2 cellular contexts compared by ENCODE assay signal in the genomic region with DNA sequence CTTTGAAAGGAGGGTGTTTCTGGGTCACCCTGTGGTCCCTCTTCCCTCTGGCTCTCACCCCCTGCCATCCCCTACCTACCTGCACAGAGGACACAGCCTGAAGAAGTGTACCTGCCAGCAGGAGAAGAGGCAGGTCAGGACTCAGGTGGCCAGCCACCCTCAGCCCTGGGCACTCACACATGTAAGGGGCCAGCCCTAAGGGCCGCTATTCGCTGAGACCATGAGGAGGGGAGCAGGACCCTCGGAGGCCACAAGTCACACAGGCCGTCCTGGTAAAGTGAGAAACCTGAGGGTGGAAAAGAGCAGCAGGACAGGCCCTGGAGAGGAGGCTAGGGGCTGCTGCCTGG.
TF ChIP-seq lines count a peak whose summit lies in the region.

No MANE protein-coding gene starts in this region.

TF ChIP-seq in HCT116, 20 proteins besides CTCF, POLR2A, EP300 and RAD21:
- TF ChIP-seq, protein P1, sequence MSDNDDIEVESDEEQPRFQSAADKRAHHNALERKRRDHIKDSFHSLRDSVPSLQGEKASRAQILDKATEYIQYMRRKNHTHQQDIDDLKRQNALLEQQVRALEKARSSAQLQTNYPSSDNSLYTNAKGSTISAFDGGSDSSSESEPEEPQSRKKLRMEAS (IDR thresholded peaks at IDR 0.05) = no peak
- TF ChIP-seq, protein P2, sequence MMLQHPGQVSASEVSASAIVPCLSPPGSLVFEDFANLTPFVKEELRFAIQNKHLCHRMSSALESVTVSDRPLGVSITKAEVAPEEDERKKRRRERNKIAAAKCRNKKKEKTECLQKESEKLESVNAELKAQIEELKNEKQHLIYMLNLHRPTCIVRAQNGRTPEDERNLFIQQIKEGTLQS (IDR thresholded peaks at IDR 0.05) = no peak
- TF ChIP-seq POLR2AphosphoS5 (IDR thresholded peaks at IDR 0.05; ENCODE audit: low read depth, low read length) (no peak), ZNF274 (IDR thresholded peaks at IDR 0.05; ENCODE audit: low read depth, low read length) (no peak), SRF (IDR thresholded peaks at IDR 0.05; ENCODE audit: low read depth) (no peak), YY1 (IDR thresholded peaks at IDR 0.05; ENCODE audit: extremely low read depth, insufficient replicate concordance, low read depth, low read length) (no peak), CBX3 (IDR thresholded peaks at IDR 0.05; ENCODE audit: low read depth) (no peak), JUND (IDR thresholded peaks at IDR 0.05) (no peak), SP1 (IDR thresholded peaks at IDR 0.05; ENCODE audit: low read depth) (no peak), CEBPB (IDR thresholded peaks at IDR 0.05; ENCODE audit: low read depth) (no peak), EZH2 (IDR thresholded peaks at IDR 0.05) (no peak)
- TF ChIP-seq, protein P3, sequence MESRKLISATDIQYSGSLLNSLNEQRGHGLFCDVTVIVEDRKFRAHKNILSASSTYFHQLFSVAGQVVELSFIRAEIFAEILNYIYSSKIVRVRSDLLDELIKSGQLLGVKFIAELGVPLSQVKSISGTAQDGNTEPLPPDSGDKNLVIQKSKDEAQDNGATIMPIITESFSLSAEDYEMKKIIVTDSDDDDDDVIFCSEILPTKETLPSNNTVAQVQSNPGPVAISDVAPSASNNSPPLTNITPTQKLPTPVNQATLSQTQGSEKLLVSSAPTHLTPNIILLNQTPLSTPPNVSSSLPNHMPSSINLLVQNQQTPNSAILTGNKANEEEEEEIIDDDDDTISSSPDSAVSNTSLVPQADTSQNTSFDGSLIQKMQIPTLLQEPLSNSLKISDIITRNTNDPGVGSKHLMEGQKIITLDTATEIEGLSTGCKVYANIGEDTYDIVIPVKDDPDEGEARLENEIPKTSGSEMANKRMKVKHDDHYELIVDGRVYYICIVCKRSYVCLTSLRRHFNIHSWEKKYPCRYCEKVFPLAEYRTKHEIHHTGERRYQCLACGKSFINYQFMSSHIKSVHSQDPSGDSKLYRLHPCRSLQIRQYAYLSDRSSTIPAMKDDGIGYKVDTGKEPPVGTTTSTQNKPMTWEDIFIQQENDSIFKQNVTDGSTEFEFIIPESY (IDR thresholded peaks at IDR 0.05; ENCODE audit: extremely low read depth, insufficient replicate concordance, low read length) = no peak
- TF ChIP-seq, protein P4, sequence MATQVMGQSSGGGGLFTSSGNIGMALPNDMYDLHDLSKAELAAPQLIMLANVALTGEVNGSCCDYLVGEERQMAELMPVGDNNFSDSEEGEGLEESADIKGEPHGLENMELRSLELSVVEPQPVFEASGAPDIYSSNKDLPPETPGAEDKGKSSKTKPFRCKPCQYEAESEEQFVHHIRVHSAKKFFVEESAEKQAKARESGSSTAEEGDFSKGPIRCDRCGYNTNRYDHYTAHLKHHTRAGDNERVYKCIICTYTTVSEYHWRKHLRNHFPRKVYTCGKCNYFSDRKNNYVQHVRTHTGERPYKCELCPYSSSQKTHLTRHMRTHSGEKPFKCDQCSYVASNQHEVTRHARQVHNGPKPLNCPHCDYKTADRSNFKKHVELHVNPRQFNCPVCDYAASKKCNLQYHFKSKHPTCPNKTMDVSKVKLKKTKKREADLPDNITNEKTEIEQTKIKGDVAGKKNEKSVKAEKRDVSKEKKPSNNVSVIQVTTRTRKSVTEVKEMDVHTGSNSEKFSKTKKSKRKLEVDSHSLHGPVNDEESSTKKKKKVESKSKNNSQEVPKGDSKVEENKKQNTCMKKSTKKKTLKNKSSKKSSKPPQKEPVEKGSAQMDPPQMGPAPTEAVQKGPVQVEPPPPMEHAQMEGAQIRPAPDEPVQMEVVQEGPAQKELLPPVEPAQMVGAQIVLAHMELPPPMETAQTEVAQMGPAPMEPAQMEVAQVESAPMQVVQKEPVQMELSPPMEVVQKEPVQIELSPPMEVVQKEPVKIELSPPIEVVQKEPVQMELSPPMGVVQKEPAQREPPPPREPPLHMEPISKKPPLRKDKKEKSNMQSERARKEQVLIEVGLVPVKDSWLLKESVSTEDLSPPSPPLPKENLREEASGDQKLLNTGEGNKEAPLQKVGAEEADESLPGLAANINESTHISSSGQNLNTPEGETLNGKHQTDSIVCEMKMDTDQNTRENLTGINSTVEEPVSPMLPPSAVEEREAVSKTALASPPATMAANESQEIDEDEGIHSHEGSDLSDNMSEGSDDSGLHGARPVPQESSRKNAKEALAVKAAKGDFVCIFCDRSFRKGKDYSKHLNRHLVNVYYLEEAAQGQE (IDR thresholded peaks at IDR 0.05; ENCODE audit: low read depth) = no peak

TF ChIP-seq in K562, 482 proteins besides CTCF, POLR2A, EP300 and RAD21 (continues in another document):
- TF ChIP-seq, protein P5, sequence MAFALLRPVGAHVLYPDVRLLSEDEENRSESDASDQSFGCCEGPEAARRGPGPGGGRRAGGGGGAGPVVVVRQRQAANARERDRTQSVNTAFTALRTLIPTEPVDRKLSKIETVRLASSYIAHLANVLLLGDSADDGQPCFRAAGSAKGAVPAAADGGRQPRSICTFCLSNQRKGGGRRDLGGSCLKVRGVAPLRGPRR (CRISPR knock-in tag; IDR thresholded peaks at IDR 0.05) = 0 out of 2 replicates have a peak, but pooled peaks have one; percentile 53
- TF ChIP-seq ZNF583 (CRISPR knock-in tag; IDR thresholded peaks at IDR 0.05) (0 out of 2 replicates have a peak, but pooled peaks have one; percentile 7), HNRNPL (IDR thresholded peaks at IDR 0.05; ENCODE audit: low read depth, low read length) (no peak), HDAC2 (IDR thresholded peaks at IDR 0.05) (0 out of 2 replicates have a peak, but pooled peaks have one; percentile 11), POLR2AphosphoS5 (IDR thresholded peaks at IDR 0.05; ENCODE audit: control insufficient read depth, insufficient read depth, low read depth, low read length) (no peak), KLF1 (tag; IDR thresholded peaks at IDR 0.05) (no peak), MIER1 (IDR thresholded peaks at IDR 0.05; ENCODE audit: low read depth) (0 out of 2 replicates have a peak, but pooled peaks have one; percentile 29), SRSF3 (IDR thresholded peaks at IDR 0.05; ENCODE audit: insufficient read depth, low read length) (0 out of 2 replicates have a peak, but pooled peaks have one; percentile 45), FOXJ2 (tag; IDR thresholded peaks at IDR 0.05) (no peak), NFATC3 (IDR thresholded peaks at IDR 0.05) (no peak), ZNF384 (IDR thresholded peaks at IDR 0.05; ENCODE audit: low read depth, low read length) (no peak), ATF1 (CRISPR knock-in tag; IDR thresholded peaks at IDR 0.05) (no peak), ATF1 (tag; IDR thresholded peaks at IDR 0.05) (no peak), KAT7 (CRISPR knock-in tag; IDR thresholded peaks at IDR 0.05; ENCODE audit: borderline replicate concordance) (0 out of 2 replicates have a peak, but pooled peaks have one; percentile 42), CHD1 (IDR thresholded peaks at IDR 0.05; ENCODE audit: low read length) (no peak), TAF7 (tag; IDR thresholded peaks at IDR 0.05) (peak; percentile 5; the same call in 1 of the 2 replicates), MAZ (CRISPR knock-in tag; conservative IDR thresholded peaks at IDR 0.05 in 1 of 2, IDR thresholded peaks at IDR 0.05 in 1 of 2) (0 out of 4 replicates have a peak, but pooled peaks of 1 of the 2 experiments have one; percentile 48)
- TF ChIP-seq, protein P6, sequence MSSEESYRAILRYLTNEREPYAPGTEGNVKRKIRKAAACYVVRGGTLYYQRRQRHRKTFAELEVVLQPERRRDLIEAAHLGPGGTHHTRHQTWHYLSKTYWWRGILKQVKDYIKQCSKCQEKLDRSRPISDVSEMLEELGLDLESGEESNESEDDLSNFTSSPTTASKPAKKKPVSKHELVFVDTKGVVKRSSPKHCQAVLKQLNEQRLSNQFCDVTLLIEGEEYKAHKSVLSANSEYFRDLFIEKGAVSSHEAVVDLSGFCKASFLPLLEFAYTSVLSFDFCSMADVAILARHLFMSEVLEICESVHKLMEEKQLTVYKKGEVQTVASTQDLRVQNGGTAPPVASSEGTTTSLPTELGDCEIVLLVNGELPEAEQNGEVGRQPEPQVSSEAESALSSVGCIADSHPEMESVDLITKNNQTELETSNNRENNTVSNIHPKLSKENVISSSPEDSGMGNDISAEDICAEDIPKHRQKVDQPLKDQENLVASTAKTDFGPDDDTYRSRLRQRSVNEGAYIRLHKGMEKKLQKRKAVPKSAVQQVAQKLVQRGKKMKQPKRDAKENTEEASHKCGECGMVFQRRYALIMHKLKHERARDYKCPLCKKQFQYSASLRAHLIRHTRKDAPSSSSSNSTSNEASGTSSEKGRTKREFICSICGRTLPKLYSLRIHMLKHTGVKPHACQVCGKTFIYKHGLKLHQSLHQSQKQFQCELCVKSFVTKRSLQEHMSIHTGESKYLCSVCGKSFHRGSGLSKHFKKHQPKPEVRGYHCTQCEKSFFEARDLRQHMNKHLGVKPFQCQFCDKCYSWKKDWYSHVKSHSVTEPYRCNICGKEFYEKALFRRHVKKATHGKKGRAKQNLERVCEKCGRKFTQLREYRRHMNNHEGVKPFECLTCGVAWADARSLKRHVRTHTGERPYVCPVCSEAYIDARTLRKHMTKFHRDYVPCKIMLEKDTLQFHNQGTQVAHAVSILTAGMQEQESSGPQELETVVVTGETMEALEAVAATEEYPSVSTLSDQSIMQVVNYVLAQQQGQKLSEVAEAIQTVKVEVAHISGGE (CRISPR knock-in tag; IDR thresholded peaks at IDR 0.05) = no peak
- TF ChIP-seq, protein P7, sequence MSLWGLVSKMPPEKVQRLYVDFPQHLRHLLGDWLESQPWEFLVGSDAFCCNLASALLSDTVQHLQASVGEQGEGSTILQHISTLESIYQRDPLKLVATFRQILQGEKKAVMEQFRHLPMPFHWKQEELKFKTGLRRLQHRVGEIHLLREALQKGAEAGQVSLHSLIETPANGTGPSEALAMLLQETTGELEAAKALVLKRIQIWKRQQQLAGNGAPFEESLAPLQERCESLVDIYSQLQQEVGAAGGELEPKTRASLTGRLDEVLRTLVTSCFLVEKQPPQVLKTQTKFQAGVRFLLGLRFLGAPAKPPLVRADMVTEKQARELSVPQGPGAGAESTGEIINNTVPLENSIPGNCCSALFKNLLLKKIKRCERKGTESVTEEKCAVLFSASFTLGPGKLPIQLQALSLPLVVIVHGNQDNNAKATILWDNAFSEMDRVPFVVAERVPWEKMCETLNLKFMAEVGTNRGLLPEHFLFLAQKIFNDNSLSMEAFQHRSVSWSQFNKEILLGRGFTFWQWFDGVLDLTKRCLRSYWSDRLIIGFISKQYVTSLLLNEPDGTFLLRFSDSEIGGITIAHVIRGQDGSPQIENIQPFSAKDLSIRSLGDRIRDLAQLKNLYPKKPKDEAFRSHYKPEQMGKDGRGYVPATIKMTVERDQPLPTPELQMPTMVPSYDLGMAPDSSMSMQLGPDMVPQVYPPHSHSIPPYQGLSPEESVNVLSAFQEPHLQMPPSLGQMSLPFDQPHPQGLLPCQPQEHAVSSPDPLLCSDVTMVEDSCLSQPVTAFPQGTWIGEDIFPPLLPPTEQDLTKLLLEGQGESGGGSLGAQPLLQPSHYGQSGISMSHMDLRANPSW (CRISPR knock-in tag; IDR thresholded peaks at IDR 0.05) = no peak
- TF ChIP-seq, protein P8, sequence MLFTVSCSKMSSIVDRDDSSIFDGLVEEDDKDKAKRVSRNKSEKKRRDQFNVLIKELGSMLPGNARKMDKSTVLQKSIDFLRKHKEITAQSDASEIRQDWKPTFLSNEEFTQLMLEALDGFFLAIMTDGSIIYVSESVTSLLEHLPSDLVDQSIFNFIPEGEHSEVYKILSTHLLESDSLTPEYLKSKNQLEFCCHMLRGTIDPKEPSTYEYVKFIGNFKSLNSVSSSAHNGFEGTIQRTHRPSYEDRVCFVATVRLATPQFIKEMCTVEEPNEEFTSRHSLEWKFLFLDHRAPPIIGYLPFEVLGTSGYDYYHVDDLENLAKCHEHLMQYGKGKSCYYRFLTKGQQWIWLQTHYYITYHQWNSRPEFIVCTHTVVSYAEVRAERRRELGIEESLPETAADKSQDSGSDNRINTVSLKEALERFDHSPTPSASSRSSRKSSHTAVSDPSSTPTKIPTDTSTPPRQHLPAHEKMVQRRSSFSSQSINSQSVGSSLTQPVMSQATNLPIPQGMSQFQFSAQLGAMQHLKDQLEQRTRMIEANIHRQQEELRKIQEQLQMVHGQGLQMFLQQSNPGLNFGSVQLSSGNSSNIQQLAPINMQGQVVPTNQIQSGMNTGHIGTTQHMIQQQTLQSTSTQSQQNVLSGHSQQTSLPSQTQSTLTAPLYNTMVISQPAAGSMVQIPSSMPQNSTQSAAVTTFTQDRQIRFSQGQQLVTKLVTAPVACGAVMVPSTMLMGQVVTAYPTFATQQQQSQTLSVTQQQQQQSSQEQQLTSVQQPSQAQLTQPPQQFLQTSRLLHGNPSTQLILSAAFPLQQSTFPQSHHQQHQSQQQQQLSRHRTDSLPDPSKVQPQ (CRISPR knock-in tag; IDR thresholded peaks at IDR 0.05; ENCODE audit: borderline replicate concordance) = no peak
- TF ChIP-seq, protein P9, sequence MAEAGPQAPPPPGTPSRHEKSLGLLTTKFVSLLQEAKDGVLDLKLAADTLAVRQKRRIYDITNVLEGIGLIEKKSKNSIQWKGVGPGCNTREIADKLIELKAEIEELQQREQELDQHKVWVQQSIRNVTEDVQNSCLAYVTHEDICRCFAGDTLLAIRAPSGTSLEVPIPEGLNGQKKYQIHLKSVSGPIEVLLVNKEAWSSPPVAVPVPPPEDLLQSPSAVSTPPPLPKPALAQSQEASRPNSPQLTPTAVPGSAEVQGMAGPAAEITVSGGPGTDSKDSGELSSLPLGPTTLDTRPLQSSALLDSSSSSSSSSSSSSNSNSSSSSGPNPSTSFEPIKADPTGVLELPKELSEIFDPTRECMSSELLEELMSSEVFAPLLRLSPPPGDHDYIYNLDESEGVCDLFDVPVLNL (CRISPR knock-in tag; IDR thresholded peaks at IDR 0.05; ENCODE audit: low read depth) = no peak
